ENCODE assay signal across 23 cellular contexts in the genomic region with DNA sequence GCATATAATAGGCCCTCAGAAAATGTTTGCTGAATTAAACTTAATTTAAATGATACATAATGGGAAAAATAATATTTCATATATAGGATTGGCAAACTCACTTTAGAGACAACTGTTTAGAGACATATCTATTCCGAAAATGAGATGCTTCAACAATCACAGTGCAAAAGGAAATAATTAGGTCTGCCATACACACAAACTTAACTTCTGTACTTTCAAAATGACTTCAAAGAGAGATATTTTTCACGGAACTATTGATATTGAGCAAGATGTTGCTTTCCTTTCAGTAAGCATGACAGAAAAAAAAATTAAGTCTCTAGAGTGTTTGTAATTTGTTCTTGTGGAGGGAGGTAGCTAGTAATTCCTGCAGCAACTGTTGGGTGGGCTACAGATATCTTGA.
DNase-seq lines count a peak whose midpoint lies in the region; ATAC-seq and TF ChIP-seq lines count a peak whose summit lies in the region.
"Had no signal": no experiment of that assay in that cellular context is flagged by ENCODE, and none has a peak within 500 bp of the region (broad histone marks: within the 10 kb centered on the region; RNA-seq: fewer than 3 reads in every experiment).

No MANE protein-coding gene starts in this region.

- H3K4me3 Mint-ChIP-seq in neural progenitor cell = no peak overlapping the region
- H3K4me3 Mint-ChIP-seq: CD4-positive, CD25-positive, alpha-beta regulatory T cell; central memory CD8-positive, alpha-beta T cell; nephron had no signal

- H3K4me1 ChIP-seq in neural progenitor cell = peaks cover 9% of the 10 kb centered on the region
- H3K4me1 ChIP-seq: uterus had no signal

- H3K27me3 ChIP-seq in neural progenitor cell = no peaks in the 10 kb centered on the region
- H3K27me3 ChIP-seq: uterus had no signal

- H4K20me1 ChIP-seq in neural progenitor cell (ENCODE audit: low read depth) = no peaks in the 10 kb centered on the region

- no peaks in the 10 kb centered on the region for H3K79me2 ChIP-seq in neural progenitor cell (ENCODE audit: low read depth)

- no peaks in the 10 kb centered on the region for H3K9me3 Mint-ChIP-seq in neural progenitor cell
- H3K9me3 Mint-ChIP-seq: nephron had no signal

- H3K27me3 Mint-ChIP-seq in neural progenitor cell (ENCODE audit: insufficient read depth, low read depth) = no peaks in the 10 kb centered on the region
- H3K27me3 Mint-ChIP-seq: CD4-positive, CD25-positive, alpha-beta regulatory T cell; central memory CD8-positive, alpha-beta T cell had no signal

- DNase-seq in neural progenitor cell (ENCODE audit: low spot score) (no peak), A172 (ENCODE audit: low spot score) (no peak), middle frontal gyrus (ENCODE audit: extremely low spot score, low spot score) (no peak), NCI-H2029 treated with DMSO at 0.1 percent for 48 hours (lab: John Stamatoyannopoulos, UW) (no peak)
- DNase-seq: activated CD4-positive, alpha-beta T cell treated with anti-CD3 and anti-CD28 coated beads, Interleukin-2, amount 50 U/mL, for 4 hours; activated T-cell treated with anti-CD3 and anti-CD28 coated beads for 4 hours; amygdala; CD4-positive, CD25-positive, alpha-beta regulatory T cell; erythroblast; mesendoderm; NCI-H1694 treated with DMSO at 0.1 percent for 48 hours; NCI-H446; SHP77 treated with DMSO at 0.1 percent for 48 hours; small intestine; stimulated activated CD8-positive, alpha-beta memory T cell treated with anti-CD3 and anti-CD28 coated beads, Interleukin-4, amount 100 ng/mL, for 48 hours; uterus had no signal

- peaks cover 11% of the 10 kb centered on the region for H3K4me1 Mint-ChIP-seq in neural progenitor cell
- H3K4me1 Mint-ChIP-seq: CD4-positive, CD25-positive, alpha-beta regulatory T cell; central memory CD8-positive, alpha-beta T cell; nephron had no signal

- H2AFZ ChIP-seq in neural progenitor cell (replicated peaks) = no peak overlapping the region

- no peak for TF ChIP-seq CTCF in neural progenitor cell (IDR thresholded peaks at IDR 0.05)

- ATAC-seq in GM18508 (IDR thresholded peaks at IDR 0.05; ENCODE audit: insufficient read depth, unreplicated experiment) (peak; percentile 88), GM19452 (IDR thresholded peaks at IDR 0.05; ENCODE audit: unreplicated experiment) (peak; percentile 63), HG02763 (IDR thresholded peaks at IDR 0.05; ENCODE audit: unreplicated experiment) (peak; percentile 69), HG03442 (IDR thresholded peaks at IDR 0.05; ENCODE audit: unreplicated experiment) (peak; percentile 90)

- no peak overlapping the region for H3K27ac Mint-ChIP-seq in neural progenitor cell
- H3K27ac Mint-ChIP-seq: CD4-positive, CD25-positive, alpha-beta regulatory T cell; nephron had no signal

- no peaks in the 10 kb centered on the region for H3F3A ChIP-seq in neural progenitor cell (ENCODE audit: low read depth)

- H3K36me3 ChIP-seq in neural progenitor cell = no peaks in the 10 kb centered on the region
- H3K36me3 ChIP-seq: uterus had no signal

- H3K27ac ChIP-seq in neural progenitor cell = no peak overlapping the region
- H3K27ac ChIP-seq: uterus, VCaP had no signal

- no peak overlapping the region for H3K4me3 ChIP-seq in neural progenitor cell
- H3K4me3 ChIP-seq: uterus had no signal

- H3K36me3 Mint-ChIP-seq in neural progenitor cell = no peaks in the 10 kb centered on the region
- H3K36me3 Mint-ChIP-seq: CD4-positive, CD25-positive, alpha-beta regulatory T cell had no signal

- no peak overlapping the region for H3K4me2 ChIP-seq in neural progenitor cell

- H3K9me3 ChIP-seq in neural progenitor cell (ENCODE audit: low read depth) = no peaks in the 10 kb centered on the region
- H3K9me3 ChIP-seq: uterus had no signal

- H3K9ac ChIP-seq in neural progenitor cell = no peak overlapping the region
